In genomic region chr12:51915003-51915625, GRCh38 we compare ENCODE assay signal across 24 cellular contexts. TPM values are rescaled to one million over a fixed set of nuclear protein-coding genes. Genes with fewer than 3 reads are reported as not detected.
DNase-seq lines count a peak whose midpoint lies in the region; ATAC-seq, FAIRE-seq and TF ChIP-seq lines count a peak whose summit lies in the region.
"Had no signal": no experiment of that assay in that cellular context is flagged by ENCODE, and none has a peak within 500 bp of the region (broad histone marks: within the 10 kb centered on the region; RNA-seq: fewer than 3 reads in every experiment).

No MANE protein-coding gene starts in this region.

- H2BK5ac ChIP-seq in H1 (ENCODE audit: low read depth, low read length) (no peak overlapping the region), neuronal stem cell (ENCODE audit: low read length) (no peak overlapping the region)

- H3F3A ChIP-seq in GM23338 (replicated peaks; ENCODE audit: low read depth) = no peaks in the 10 kb centered on the region

- H3K23ac ChIP-seq in H1 (ENCODE audit: insufficient read length) (no peak overlapping the region), neuronal stem cell (ENCODE audit: low read depth, low read length, poor library complexity) (no peak overlapping the region)

- H3K4me3 Mint-ChIP-seq in GM23338 (no peak overlapping the region; the same call in 2 of the 3 replicates), T-cell (no peak overlapping the region)
- H3K4me3 Mint-ChIP-seq in activated T-cell treated with anti-CD3 and anti-CD28 coated beads, Interleukin-2, amount 50 U/mL, for 72 hours = no peak overlapping the region
- H3K4me3 Mint-ChIP-seq: CD4-positive, alpha-beta T cell had no signal

- H3K4me1 ChIP-seq in GM23338 (ENCODE audit: insufficient read depth) (no peaks in the 10 kb centered on the region), H1 (replicated peaks in 1 of 4; ENCODE audit: control insufficient read depth in 3 of 4, insufficient read depth in 4 of 4, low read length in 3 of 4) (peaks cover 0 to 8% (median 1%) of the 10 kb centered on the region in 4 experiments; a peak in 4 of 7 replicates), neuronal stem cell (ENCODE audit: control insufficient read depth in 2 of 2, insufficient read depth in 1 of 2, low read depth in 1 of 2, low read length in 2 of 2) (peaks cover 13 to 26% of the 10 kb centered on the region in 2 donors)

- H4K91ac ChIP-seq in H1 (replicated peaks; ENCODE audit: insufficient read length, low read length) (peak overlapping the region; percentile 42), neuronal stem cell (ENCODE audit: low read depth, low read length, poor library complexity) (no peak overlapping the region)

- no peaks in the 10 kb centered on the region for H3K9me3 ChIP-seq in H1 (ENCODE audit: insufficient read depth in 2 of 2, low read depth in 1 of 2, low read length in 1 of 2)
- peaks cover 0 to 2% of the 10 kb centered on the region in 2 donors for H3K9me3 ChIP-seq in neuronal stem cell (replicated peaks in 1 of 2; ENCODE audit: control insufficient read depth in 2 of 2, insufficient read depth in 1 of 2, low read depth in 1 of 2, low read length in 2 of 2)
- H3K9me3 ChIP-seq: BE2C, MG63 had no signal

- TF ChIP-seq RAD21 in H1 (IDR thresholded peaks at IDR 0.05 in 1 of 2, conservative IDR thresholded peaks at IDR 0.05 in 1 of 2; ENCODE audit: low read depth in 2 of 2, low read length in 2 of 2) = no peak

- H4K20me1 ChIP-seq in GM23338 (replicated peaks; ENCODE audit: insufficient read depth) (no peaks in the 10 kb centered on the region), H1 (replicated peaks in 1 of 2; ENCODE audit: control insufficient read depth in 1 of 2, insufficient read depth in 2 of 2, low read length in 2 of 2) (no peaks in the 10 kb centered on the region)

- 0 out of 2 replicates have a peak overlapping the region, but pooled peaks have one; percentile 71 for H4K8ac ChIP-seq in H1 (ENCODE audit: extremely low read depth, insufficient read depth, low read length)
- H4K8ac ChIP-seq in neuronal stem cell (ENCODE audit: low read depth, low read length) = no peak overlapping the region

- H3K27me3 ChIP-seq in GM23338 (ENCODE audit: insufficient read depth) (peaks cover 7% of the 10 kb centered on the region; the same call in 1 of the 2 replicates), H1 (replicated peaks in 1 of 4; ENCODE audit: control insufficient read depth in 3 of 4, extremely low read depth in 1 of 4, insufficient read depth in 3 of 4, low read length in 3 of 4) (peaks cover 0 to 3% (median 0%) of the 10 kb centered on the region in 4 experiments; a peak in 1 of 7 replicates), neuronal stem cell (ENCODE audit: control insufficient read depth in 3 of 3, insufficient read depth in 3 of 3, low read depth in 1 of 3, low read length in 3 of 3) (peaks cover 0 to 25% (median 0%) of the 10 kb centered on the region in 3 experiments)
- H3K27me3 ChIP-seq: BE2C, MG63 had no signal

- WGBS in H1 (ENCODE audit: extremely low coverage in 1 of 2, insufficient coverage in 1 of 2, insufficient read length in 1 of 2, insufficient replicate concordance in 2 of 2, low coverage in 1 of 2, low lambda C conversion rate in 2 of 2, missing lambda C conversion rate in 1 of 2), 2 experiments = 81% methylated on average over 28 of the region's 28 CpGs; no CpG with 5 or more reads in 1 of the 2 experiments
- WGBS in neuronal stem cell (ENCODE audit: extremely low coverage in 2 of 2, insufficient read length in 2 of 2, insufficient replicate concordance in 1 of 2), 2 donors = no CpG with 5 or more reads among the region's 28 CpGs

- H3K14ac ChIP-seq in H1 (ENCODE audit: insufficient read length) = no peak overlapping the region
- H3K14ac ChIP-seq in neuronal stem cell (ENCODE audit: low read length) = no peak overlapping the region

- TF ChIP-seq CTCF in GM23338 (conservative IDR thresholded peaks at IDR 0.05; ENCODE audit: low read depth in 2 of 2) = no peak
- TF ChIP-seq CTCF in H1 (IDR thresholded peaks at IDR 0.05; ENCODE audit: control extremely low read depth in 1 of 3, insufficient read depth in 1 of 3, low read depth in 1 of 3, low read length in 3 of 3) = no peak

- peaks cover 22% of the 10 kb centered on the region for H3K4me1 Mint-ChIP-seq in GM23338
- no peaks in the 10 kb centered on the region for H3K4me1 Mint-ChIP-seq in activated T-cell treated with anti-CD3 and anti-CD28 coated beads, Interleukin-2, amount 50 U/mL, for 72 hours (ENCODE audit: low read depth)
- no peaks in the 10 kb centered on the region for H3K4me1 Mint-ChIP-seq in T-cell

- no peak for TF ChIP-seq EP300 in H1 (IDR thresholded peaks at IDR 0.05; ENCODE audit: borderline replicate concordance in 1 of 2, low read depth in 2 of 2, low read length in 2 of 2)

- H3K4me2 ChIP-seq in GM23338 (peak overlapping the region; percentile 26; the same call in 1 of the 2 replicates), H1 (ENCODE audit: insufficient read depth in 1 of 2, low read depth in 2 of 2, low read length in 2 of 2) (no peak overlapping the region; a peak in 1 of 4 replicates), neuronal stem cell (ENCODE audit: insufficient read depth, low read length, poor library complexity, severe bottlenecking) (no peak overlapping the region)

- no peak overlapping the region for H4K5ac ChIP-seq in H1 (ENCODE audit: insufficient read length, low read depth, low read length)

- no peaks in the 10 kb centered on the region for H3K9me2 ChIP-seq in GM23338 (ENCODE audit: insufficient read depth)

- H3K56ac ChIP-seq in H1 (replicated peaks; ENCODE audit: insufficient read length, low read depth, low read length) = no peak overlapping the region

- no peak overlapping the region for H2AK5ac ChIP-seq in H1 (ENCODE audit: low read depth, low read length)
- H2AK5ac ChIP-seq in neuronal stem cell (ENCODE audit: low read depth, low read length) = no peak overlapping the region

- POLR2A ChIA-PET in H1 (lab: Charles Lee; ENCODE audit: partially characterized antibody) = interaction anchor here (1.5 kb wide), 1 partner anchor 27 kb away, joined by 3 read pairs; the partner anchor contains the start of gene ANKRD33
- POLR2A ChIA-PET in T-cell (lab: Charles Lee) = no interaction called here

- peaks cover 3% of the 10 kb centered on the region; the same call in 1 of the 3 replicates for H3K9me3 Mint-ChIP-seq in GM23338
- no peaks in the 10 kb centered on the region for H3K9me3 Mint-ChIP-seq in activated T-cell treated with anti-CD3 and anti-CD28 coated beads, Interleukin-2, amount 50 U/mL, for 72 hours
- no peaks in the 10 kb centered on the region for H3K9me3 Mint-ChIP-seq in T-cell
- H3K9me3 Mint-ChIP-seq: CD4-positive, alpha-beta T cell had no signal

- H2BK12ac ChIP-seq in H1 (ENCODE audit: low read depth, low read length) = peak overlapping the region; percentile 72; the same call in 1 of the 2 replicates
- no peak overlapping the region for H2BK12ac ChIP-seq in neuronal stem cell (ENCODE audit: low read length)

- H2AFZ ChIP-seq in GM23338 (peak overlapping the region; percentile 84), H1 (ENCODE audit: low read length) (0 out of 2 replicates have a peak overlapping the region, but pooled peaks have one; percentile 63), neuronal stem cell (ENCODE audit: low read length) (no peak overlapping the region)

- H3K9ac ChIP-seq in H1 (replicated peaks in 1 of 4; ENCODE audit: extremely low read depth in 1 of 4, low read depth in 3 of 4, low read length in 3 of 4) = no peak overlapping the region; a peak in 1 of 7 replicates
- H3K9ac ChIP-seq in neuronal stem cell (ENCODE audit: low read depth, low read length, poor library complexity) = no peak overlapping the region

- H2BK15ac ChIP-seq in H1 (ENCODE audit: low read length) (0 out of 2 replicates have a peak overlapping the region, but pooled peaks have one; percentile 88), neuronal stem cell (ENCODE audit: low read length) (no peak overlapping the region)

- ATAC-seq in GM23338 (peak; percentile 77), T-cell (replicated peaks in 1 of 4) (no peak)
- ATAC-seq in activated T-cell treated with anti-CD3 and anti-CD28 coated beads, Interleukin-2, amount 50 U/mL, for 72 hours (replicated peaks in 1 of 2) = no peak

- H3K18ac ChIP-seq in H1 (ENCODE audit: extremely low read depth, low read length) (peak overlapping the region; percentile 78), neuronal stem cell (ENCODE audit: low read length) (peak overlapping the region; percentile 8)

- no peaks in the 10 kb centered on the region for H3K23me2 ChIP-seq in H1 (ENCODE audit: low read depth, low read length)

- H3K79me2 ChIP-seq in GM23338 (replicated peaks; ENCODE audit: insufficient read depth) (no peaks in the 10 kb centered on the region), H1 (ENCODE audit: control insufficient read depth in 1 of 2, insufficient read depth in 2 of 2, low read length in 2 of 2) (no peaks in the 10 kb centered on the region)

- H2BK20ac ChIP-seq in H1 (ENCODE audit: low read length) = no peak overlapping the region

- no peaks in the 10 kb centered on the region for H3K79me1 ChIP-seq in H1 (ENCODE audit: low read depth, low read length)
- H3K79me1 ChIP-seq in neuronal stem cell (ENCODE audit: low read depth, low read length) = no peaks in the 10 kb centered on the region

- H3K36me3 Mint-ChIP-seq in GM23338 (ENCODE audit: low read depth) (no peaks in the 10 kb centered on the region), T-cell (no peaks in the 10 kb centered on the region)
- H3K36me3 Mint-ChIP-seq in activated T-cell treated with anti-CD3 and anti-CD28 coated beads, Interleukin-2, amount 50 U/mL, for 72 hours (ENCODE audit: insufficient read depth in 2 of 2) = no peaks in the 10 kb centered on the region

- no peak for FAIRE-seq in H1 (lab: Jason Lieb, UNC)
- FAIRE-seq: D721Med, GM12891, GM18507 had no signal

- CTCF ChIA-PET in H1 (lab: Charles Lee; ENCODE audit: partially characterized antibody) (interaction anchor here (0.7 to 12.7 kb wide), 8 partner anchors 12 to 388 kb away, joined by 3 to 234 read pairs (median 8); no protein-coding TSS in a partner anchor), T-cell (lab: Charles Lee) (no interaction called here)

- H3K4me3 ChIP-seq in GM23338 (no peak overlapping the region), H1 (ENCODE audit: extremely low read depth in 1 of 4, insufficient read depth in 2 of 4, low read depth in 3 of 4, low read length in 4 of 4) (no peak overlapping the region), neuronal stem cell (ENCODE audit: low read length in 2 of 2) (no peak overlapping the region)
- H3K4me3 ChIP-seq: MG63 had no signal

- TF ChIP-seq POLR2A in H1 (IDR thresholded peaks at IDR 0.05; ENCODE audit: control extremely low read depth in 1 of 2, low read depth in 2 of 2, low read length in 2 of 2) = no peak

- H3K27me3 Mint-ChIP-seq in GM23338 (ENCODE audit: insufficient read depth, low read depth, poor library complexity) = peaks cover 18% of the 10 kb centered on the region
- H3K27me3 Mint-ChIP-seq in activated T-cell treated with anti-CD3 and anti-CD28 coated beads, Interleukin-2, amount 50 U/mL, for 72 hours (ENCODE audit: low read depth) = peaks cover 3% of the 10 kb centered on the region
- peaks cover 4% of the 10 kb centered on the region in 2 donors for H3K27me3 Mint-ChIP-seq in T-cell

- H3K4ac ChIP-seq in H1 (replicated peaks; ENCODE audit: insufficient read length, low read depth, low read length) = peak overlapping the region; percentile 29
- no peak overlapping the region for H3K4ac ChIP-seq in neuronal stem cell (ENCODE audit: low read length)

- no peak overlapping the region for H3K27ac Mint-ChIP-seq in GM23338
- H3K27ac Mint-ChIP-seq in activated T-cell treated with anti-CD3 and anti-CD28 coated beads, Interleukin-2, amount 50 U/mL, for 72 hours = no peak overlapping the region
- no peak overlapping the region for H3K27ac Mint-ChIP-seq in T-cell
- H3K27ac Mint-ChIP-seq: CD4-positive, alpha-beta T cell had no signal

- H2BK120ac ChIP-seq in H1 (replicated peaks; ENCODE audit: low read depth, low read length) = no peak overlapping the region
- no peak overlapping the region for H2BK120ac ChIP-seq in neuronal stem cell (ENCODE audit: low read depth, low read length)

- no peaks in the 10 kb centered on the region for H3K36me3 ChIP-seq in GM23338 (ENCODE audit: insufficient read depth)
- H3K36me3 ChIP-seq in H1 (ENCODE audit: control insufficient read depth in 2 of 4, insufficient read depth in 4 of 4, low read length in 3 of 4) = no peaks in the 10 kb centered on the region
- no peaks in the 10 kb centered on the region for H3K36me3 ChIP-seq in neuronal stem cell (replicated peaks in 1 of 2; ENCODE audit: control insufficient read depth in 2 of 2, insufficient read depth in 2 of 2, low read length in 2 of 2)
- H3K36me3 ChIP-seq: BE2C, MG63 had no signal

- DNase-seq in NCI-H748 (lab: John Stamatoyannopoulos, UW; ENCODE audit: unreplicated experiment) = peak; percentile 9
- no peak for DNase-seq in NCI-H748 treated with DMSO at 0.1 percent for 48 hours (lab: John Stamatoyannopoulos, UW)
- peak; percentile 62 for DNase-seq in GM23338 (ENCODE audit: low spot score)
- DNase-seq in H1 (ENCODE audit: low read depth in 1 of 2, low spot score in 2 of 2) = no peak
- DNase-seq in neuronal stem cell (ENCODE audit: low spot score) = no peak
- no peak for DNase-seq in activated T-cell treated with anti-CD3 and anti-CD28 coated beads, Interleukin-2, amount 50 U/mL, for 72 hours
- DNase-seq in DMS 273 treated with DMSO at 0.1 percent for 48 hours (lab: John Stamatoyannopoulos, UW) = no peak
- no peak for DNase-seq in T-cell
- DNase-seq: 8988T; CD4-positive, alpha-beta T cell; GF-D8; GOT3; Karpas-422; MG63; NCI-H1092 treated with DMSO at 0.1 percent for 48 hours; NCI-H1694; NCI-H2107; NCI-H226; NCI-H524 treated with DMSO at 0.1 percent for 48 hours had no signal

- no peak overlapping the region for H3K27ac ChIP-seq in GM23338 (ENCODE audit: low read depth)
- H3K27ac ChIP-seq in H1 (ENCODE audit: low read depth, low read length) = no peak overlapping the region
- H3K27ac ChIP-seq in neuronal stem cell (replicated peaks; ENCODE audit: low read length) = no peak overlapping the region

RNA-seq across cellular contexts. Expression of gene ACVRL1, which starts 7.8 kb away (rescaled TPM):
- 0.28 and 0.62 TPM in 2 replicates for total RNA-seq in GM23338 (2014; rRNA removed; shearing (Covaris generic))
- polyA plus RNA-seq in GM23338 (2016; fragmentation: Nextera tagmentation; extraction: Ambion mirVana) (0.23 TPM in 1 of 2 replicates, not detected in the other), H1 (2011; rRNA removed) (0.35 and 0.50 TPM in 2 replicates)
- 0.09 TPM in 1 of 2 replicates, not detected in the other for total RNA-seq in H1 (2021; fragmentation: NEBNext Ultra II Directional; extraction: Animal tissue kit (Norgen Biotek cat#: 25700))
- polyA plus RNA-seq in H1 (2011; cell fraction: cytosol; rRNA removed) = 0.54 TPM
- polyA plus RNA-seq in H1 (2011; cell fraction: nucleus; rRNA removed) = 1.2 TPM
- 0.59 to 0.90 TPM (median 0.84 TPM) in 4 replicates for polyA plus RNA-seq in H1 (2012, experiment 1 of 2)
- polyA plus RNA-seq in H1 (2012, experiment 2 of 2) = 0.10 TPM
- polyA plus RNA-seq in H1 (2013, experiment 1 of 2) = 0.39 TPM
- polyA plus RNA-seq in H1 (2013, experiment 2 of 2) = 0.24 TPM
- 0.39 and 0.82 TPM in 2 replicates for polyA minus RNA-seq in H1 (2011; rRNA and poly(A)+ RNA removed)
- not detected for polyA minus RNA-seq in H1 (2011; cell fraction: cytosol; rRNA and poly(A)+ RNA removed)
- 1.4 TPM for polyA minus RNA-seq in H1 (2011; cell fraction: nucleus; rRNA and poly(A)+ RNA removed)
- polyA plus RNA-seq in neuronal stem cell (2013, experiment 1 of 2) = 0.21 TPM
- polyA plus RNA-seq in neuronal stem cell (2013, experiment 2 of 2) = 0.24 TPM
- not detected for total RNA-seq in activated T-cell treated with anti-CD3 and anti-CD28 coated beads, Interleukin-2, amount 50 U/mL, for 72 hours
- under 1 TPM in 3 of 5 donors, not detected in 2; 0.16 to 0.58 (median 0.23) TPM for total RNA-seq in T-cell
- total RNA-seq: CD4-positive, alpha-beta T cell; RPMI7951 had no signal

RNA-seq across cellular contexts. Expression of gene ANKRD33, which starts 27.2 kb away (rescaled TPM):
- 0.27 and 1.7 TPM in 2 replicates for total RNA-seq in GM23338 (2014; rRNA removed; shearing (Covaris generic))
- polyA plus RNA-seq in GM23338 (2016; fragmentation: Nextera tagmentation; extraction: Ambion mirVana) = 0.27 and 0.42 TPM in 2 replicates
- total RNA-seq in H1 (2021; fragmentation: NEBNext Ultra II Directional; extraction: Animal tissue kit (Norgen Biotek cat#: 25700)) = 0.19 and 0.41 TPM in 2 replicates
- polyA plus RNA-seq in H1 (2011; rRNA removed) = 0.53 and 1.5 TPM in 2 replicates
- polyA plus RNA-seq in H1 (2011; cell fraction: cytosol; rRNA removed) = 1.1 TPM
- polyA plus RNA-seq in H1 (2011; cell fraction: nucleus; rRNA removed) = 8.7 TPM
- polyA plus RNA-seq in H1 (2012, experiment 1 of 2) = 0.53 to 1.1 TPM (median 0.62 TPM) in 4 replicates
- 0.39 TPM for polyA plus RNA-seq in H1 (2012, experiment 2 of 2)
- polyA plus RNA-seq in H1 (2013, experiment 1 of 2) = 0.34 TPM
- 0.57 TPM for polyA plus RNA-seq in H1 (2013, experiment 2 of 2)
- polyA minus RNA-seq in H1 (2011; rRNA and poly(A)+ RNA removed) = 0.34 and 0.73 TPM in 2 replicates
- polyA minus RNA-seq in H1 (2011; cell fraction: cytosol; rRNA and poly(A)+ RNA removed) = not detected
- polyA minus RNA-seq in H1 (2011; cell fraction: nucleus; rRNA and poly(A)+ RNA removed) = 3.4 TPM
- 0.29 TPM for polyA plus RNA-seq in neuronal stem cell (2013, experiment 1 of 2)
- polyA plus RNA-seq in neuronal stem cell (2013, experiment 2 of 2) = 0.32 TPM
- total RNA-seq in activated T-cell treated with anti-CD3 and anti-CD28 coated beads, Interleukin-2, amount 50 U/mL, for 72 hours = not detected
- total RNA-seq in T-cell = not detected
- total RNA-seq: CD4-positive, alpha-beta T cell; RPMI7951 had no signal

RNA-seq across cellular contexts. Expression of gene ACVR1B, which starts 36.4 kb away (rescaled TPM):
- 7.5 and 7.8 TPM in 2 replicates for total RNA-seq in GM23338 (2014; rRNA removed; shearing (Covaris generic))
- polyA plus RNA-seq in GM23338 (2016; fragmentation: Nextera tagmentation; extraction: Ambion mirVana) = 2.4 and 2.6 TPM in 2 replicates
- 13.5 and 16.0 TPM in 2 replicates for total RNA-seq in H1 (2021; fragmentation: NEBNext Ultra II Directional; extraction: Animal tissue kit (Norgen Biotek cat#: 25700))
- 19.2 and 24.7 TPM in 2 replicates for polyA plus RNA-seq in H1 (2011; rRNA removed)
- polyA plus RNA-seq in H1 (2011; cell fraction: cytosol; rRNA removed) = 19.1 TPM
- 18.9 TPM for polyA plus RNA-seq in H1 (2011; cell fraction: nucleus; rRNA removed)
- polyA plus RNA-seq in H1 (2012, experiment 1 of 2) = 12.9 to 19.5 TPM (median 17.3 TPM) in 4 replicates
- polyA plus RNA-seq in H1 (2012, experiment 2 of 2) = 9.5 TPM
- 10.3 TPM for polyA plus RNA-seq in H1 (2013, experiment 1 of 2)
- polyA plus RNA-seq in H1 (2013, experiment 2 of 2) = 11.9 TPM
- polyA minus RNA-seq in H1 (2011; rRNA and poly(A)+ RNA removed) = 20.8 and 23.4 TPM in 2 replicates
- 12.9 TPM for polyA minus RNA-seq in H1 (2011; cell fraction: cytosol; rRNA and poly(A)+ RNA removed)
- polyA minus RNA-seq in H1 (2011; cell fraction: nucleus; rRNA and poly(A)+ RNA removed) = 14.2 TPM
- polyA plus RNA-seq in neuronal stem cell (2013, experiment 1 of 2) = 12.6 TPM
- 12.7 TPM for polyA plus RNA-seq in neuronal stem cell (2013, experiment 2 of 2)
- total RNA-seq in activated T-cell treated with anti-CD3 and anti-CD28 coated beads, Interleukin-2, amount 50 U/mL, for 72 hours = 1 to 10 TPM; 7.2 to 8.4 TPM
- total RNA-seq in T-cell = 10 to 100 TPM in 4 of 5 donors, 1 to 10 TPM in 1; 9.0 to 12.6 (median 11.8) TPM

Comparison
In these comparisons a context has a peak if more than half of its experiments do, and no peak if none do; other contexts are left out.
1. DNase-seq: peak in NCI-H748 (single experiment) and GM23338 (single experiment); none in NCI-H748 treated with DMSO at 0.1 percent for 48 hours (single experiment), H1 (0 of 2), neuronal stem cell (single experiment), activated T-cell treated with anti-CD3 and anti-CD28 coated beads, Interleukin-2, amount 50 U/mL, for 72 hours (0 of 2), DMS 273 treated with DMSO at 0.1 percent for 48 hours (single experiment) and T-cell (0 of 34).